8 cellular contexts compared by ENCODE assay signal in genomic region chr1:231528175-231529029, GRCh38. TPM values are rescaled to one million over a fixed set of nuclear protein-coding genes. Genes with fewer than 3 reads are reported as not detected.
DNase-seq lines count a peak whose midpoint lies in the region; ATAC-seq and TF ChIP-seq lines count a peak whose summit lies in the region.

A gene with protein sequence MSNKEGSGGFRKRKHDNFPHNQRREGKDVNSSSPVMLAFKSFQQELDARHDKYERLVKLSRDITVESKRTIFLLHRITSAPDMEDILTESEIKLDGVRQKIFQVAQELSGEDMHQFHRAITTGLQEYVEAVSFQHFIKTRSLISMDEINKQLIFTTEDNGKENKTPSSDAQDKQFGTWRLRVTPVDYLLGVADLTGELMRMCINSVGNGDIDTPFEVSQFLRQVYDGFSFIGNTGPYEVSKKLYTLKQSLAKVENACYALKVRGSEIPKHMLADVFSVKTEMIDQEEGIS (plus strand): TSS chr1:231528669. CDS start chr1:231528811, 142 bp downstream.

- H3K4ac ChIP-seq in IMR-90 (ENCODE audit: low read depth, low read length) = peak within 1 kb of the TSS; percentile 100

- H3K9me2 ChIP-seq in PC-3 (replicated peaks; ENCODE audit: low read length) = no peaks in the 10 kb centered on the region

- peak within 1 kb of the TSS; percentile 100 for H3K23ac ChIP-seq in IMR-90 (ENCODE audit: low read depth, low read length)

- no peaks in the 10 kb centered on the region for H3K9me3 ChIP-seq in IMR-90 (ENCODE audit: control insufficient read depth, insufficient read depth, low read length)
- no peaks in the 10 kb centered on the region for H3K9me3 ChIP-seq in PC-3 (ENCODE audit: low read length)
- H3K9me3 ChIP-seq in mucosa of descending colon = no peaks in the 10 kb centered on the region

- peak within 1 kb of the TSS; percentile 100 for H3K56ac ChIP-seq in IMR-90 (ENCODE audit: extremely low read depth, insufficient read depth, low read length)

- dilution Hi-C loops in IMR-90 (cut with HindIII; ENCODE audit: low sequenced_read_pairs, unreplicated experiment) = no loop called here

- peak within 1 kb of the TSS; percentile 97 for H2AK9ac ChIP-seq in IMR-90 (replicated peaks; ENCODE audit: low read depth, low read length, poor library complexity)

- BruUV-seq in IMR-90 (replicated peaks; lab: Mats Ljungman, UMichigan) = TSS peak; percentile 59
- TSS peak; percentile 67 for BruUV-seq in PC-3 (replicated peaks; lab: Mats Ljungman, UMichigan)

- peak within 1 kb of the TSS; percentile 96 for H2BK5ac ChIP-seq in IMR-90 (ENCODE audit: low read depth, low read length, poor library complexity, severe bottlenecking)

- peak within 1 kb of the TSS; percentile 89 for H3K27ac ChIP-seq in IMR-90 (ENCODE audit: insufficient read depth, low read length)
- H3K27ac ChIP-seq in PC-3 (ENCODE audit: low read length) = peak within 1 kb of the TSS; percentile 71
- peak within 1 kb of the TSS; percentile 76 for H3K27ac ChIP-seq in epithelial cell of prostate

- H4K5ac ChIP-seq in IMR-90 (ENCODE audit: low read depth, low read length) = peak within 1 kb of the TSS; percentile 87

- no peak; the same call in 1 of the 2 replicates for TF ChIP-seq RAD21 in IMR-90 (IDR thresholded peaks at IDR 0.05; ENCODE audit: low read length)

- peak within 1 kb of the TSS; percentile 91 for H3K18ac ChIP-seq in IMR-90 (ENCODE audit: low read depth, low read length)

- WGBS in IMR-90 (ENCODE audit: extremely low coverage in 2 of 2, insufficient read length in 1 of 2), 2 experiments = 0% methylated on average over 9 of the region's 61 CpGs; no CpG with 5 or more reads in 1 of the 2 experiments

- peak within 1 kb of the TSS; percentile 96 for H2BK120ac ChIP-seq in IMR-90 (ENCODE audit: low read depth, low read length)

- H3K14ac ChIP-seq in IMR-90 (replicated peaks; ENCODE audit: low read depth, low read length) = peak within 1 kb of the TSS; percentile 100

- H3K79me2 ChIP-seq in PC-3 (ENCODE audit: low read length) = peaks cover 60% of the 10 kb centered on the region

- H3K4me2 ChIP-seq in IMR-90 (ENCODE audit: low read depth, low read length) (peak within 1 kb of the TSS; percentile 87), PC-3 (ENCODE audit: low read length) (peak within 1 kb of the TSS; percentile 95)

- ATAC-seq in GM21528 (IDR thresholded peaks at IDR 0.05; ENCODE audit: low FRiP score, unreplicated experiment) = peak; percentile 96
- ATAC-seq in IMR-90 (ENCODE audit: low read depth) = peak; percentile 99
- ATAC-seq in PC-3 = peak; percentile 92
- ATAC-seq in mucosa of descending colon = peak; percentile 100

- peak within 1 kb of the TSS; percentile 71 to 100 for H4K8ac ChIP-seq in IMR-90 (ENCODE audit: low read depth in 2 of 2, low read length in 2 of 2)

- H3K79me1 ChIP-seq in IMR-90 (ENCODE audit: low read depth in 1 of 2, low read length in 2 of 2) = peaks cover 6 to 24% of the 10 kb centered on the region in 2 experiments; a peak in 3 of 4 replicates

- H3K9ac ChIP-seq in IMR-90 (ENCODE audit: low read depth, low read length) = peak within 1 kb of the TSS; percentile 95
- peak within 1 kb of the TSS; percentile 96 for H3K9ac ChIP-seq in PC-3 (ENCODE audit: low read length)

- H3K4me3 ChIP-seq in IMR-90 (ENCODE audit: insufficient read depth, low read depth, low read length) (peak within 1 kb of the TSS; percentile 75), PC-3 (ENCODE audit: low read length) (peak within 1 kb of the TSS; percentile 93), mucosa of descending colon (peak within 1 kb of the TSS; percentile 29)

- DNase-seq in DMS 273 (lab: John Stamatoyannopoulos, UW; ENCODE audit: unreplicated experiment) (peak; percentile 99), IMR-90 (peak; percentile 92), PC-3 (peak; percentile 97), activated T-cell treated with anti-CD3 and anti-CD28 coated beads for 48 hours (ENCODE audit: low read depth) (peak; percentile 89), epithelial cell of prostate (ENCODE audit: low read depth, low spot score) (peak; percentile 55), mucosa of descending colon (peak; percentile 93 to 95 (median 95))
- DNase-seq in stimulated activated CD8-positive, alpha-beta memory T cell treated with anti-CD3 and anti-CD28 coated beads, Interleukin-4, amount 100 ng/mL, for 24 hours (ENCODE audit: low read depth) = peak; percentile 87

- TF ChIP-seq CTCF in IMR-90 (conservative IDR thresholded peaks at IDR 0.05; ENCODE audit: low read depth, low read length) (no peak), PC-3 (conservative IDR thresholded peaks at IDR 0.05; ENCODE audit: low read depth, low read length) (no peak), mucosa of descending colon (IDR thresholded peaks at IDR 0.05) (no peak)

- CTCF ChIA-PET in IMR-90 (lab: Yijun Ruan, JAX) = no interaction called here
- CTCF ChIA-PET in PC-3 (lab: Charles Lee) = no interaction called here

- H2AFZ ChIP-seq in IMR-90 (replicated peaks; ENCODE audit: low read length, poor library complexity) = peak within 1 kb of the TSS; percentile 99
- peak within 1 kb of the TSS; percentile 84 for H2AFZ ChIP-seq in PC-3 (ENCODE audit: low read length)

- peaks cover 4% of the 10 kb centered on the region for H3K36me3 ChIP-seq in IMR-90 (ENCODE audit: control insufficient read depth, insufficient read depth, low read length)
- no peaks in the 10 kb centered on the region for H3K36me3 ChIP-seq in PC-3 (ENCODE audit: low read depth, low read length)
- H3K36me3 ChIP-seq in mucosa of descending colon (ENCODE audit: low read depth) = peaks cover 5% of the 10 kb centered on the region

- peak within 1 kb of the TSS; percentile 99 for H2BK15ac ChIP-seq in IMR-90 (ENCODE audit: low read depth, low read length)

- H2AK5ac ChIP-seq in IMR-90 (ENCODE audit: low read depth, low read length) = peak within 1 kb of the TSS; percentile 89

- H3K4me1 ChIP-seq in IMR-90 (ENCODE audit: control insufficient read depth, insufficient read depth, low read length) (peaks cover 5% of the 10 kb centered on the region), PC-3 (ENCODE audit: insufficient read depth, low read length) (peaks cover 21% of the 10 kb centered on the region), mucosa of descending colon (ENCODE audit: low read depth) (peaks cover 28% of the 10 kb centered on the region)

- intact Hi-C loops in IMR-90 (cut with micrococcal nuclease) (loop anchor here (1.0 to 2.0 kb wide), 2 partner anchors 106 to 170 kb away; partner anchors contain the start of gene EGLN1), PC-3 (cut with micrococcal nuclease) (loop anchor here (1.0 kb wide), 1 partner anchor 106 kb away; the partner anchor contains the start of gene EGLN1), mucosa of descending colon (cut with DNase I, micrococcal nuclease) (loop anchor here (5.0 to 10.0 kb wide), 2 partner anchors 104 to 106 kb away; partner anchors contain the start of gene EGLN1 (in 2 of the 2))

- H4K20me1 ChIP-seq in IMR-90 (ENCODE audit: insufficient read depth, low read length) = no peaks in the 10 kb centered on the region
- H4K20me1 ChIP-seq in PC-3 (ENCODE audit: low read length) = no peaks in the 10 kb centered on the region

- H3K27me3 ChIP-seq in IMR-90 (ENCODE audit: control insufficient read depth, insufficient read depth, low read length) = no peaks in the 10 kb centered on the region
- H3K27me3 ChIP-seq in PC-3 (ENCODE audit: low read length) = no peaks in the 10 kb centered on the region

- peak within 1 kb of the TSS; percentile 89; the same call in 1 of the 2 replicates for H2BK20ac ChIP-seq in IMR-90 (ENCODE audit: low read depth, low read length)

- H3K9me1 ChIP-seq in IMR-90 (ENCODE audit: insufficient read depth, low read length) = peaks cover 5% of the 10 kb centered on the region; the same call in 1 of the 2 replicates

- H4K91ac ChIP-seq in IMR-90 (ENCODE audit: insufficient read depth, low read depth, low read length) = peak within 1 kb of the TSS; percentile 100

- TF ChIP-seq POLR2A in IMR-90 (IDR thresholded peaks at IDR 0.05; ENCODE audit: low read depth, low read length) = peak; percentile 81

- in situ Hi-C loops in IMR-90 (cut with MboI; ENCODE audit: low sequenced_read_pairs) = no loop called here

- POLR2A ChIA-PET in IMR-90 (lab: Charles Lee; ENCODE audit: unreplicated experiment) (no interaction called here), PC-3 (lab: Charles Lee; ENCODE audit: unreplicated experiment) (interaction anchor here (0.6 kb wide), 1 partner anchor 83 kb away, joined by 3 read pairs; no protein-coding TSS in a partner anchor)

- H3F3A ChIP-seq in PC-3 (ENCODE audit: low read length, unreplicated experiment) = no peaks in the 10 kb centered on the region

TF ChIP-seq in IMR-90, 13 proteins besides CTCF, POLR2A, EP300 and RAD21 (continues in another document):
- no peak for TF ChIP-seq FOS (IDR thresholded peaks at IDR 0.05; ENCODE audit: low read depth, low read length)
- no peak for TF ChIP-seq NFE2L2 (IDR thresholded peaks at IDR 0.05; ENCODE audit: low read depth, low read length)
- TF ChIP-seq, protein P1, sequence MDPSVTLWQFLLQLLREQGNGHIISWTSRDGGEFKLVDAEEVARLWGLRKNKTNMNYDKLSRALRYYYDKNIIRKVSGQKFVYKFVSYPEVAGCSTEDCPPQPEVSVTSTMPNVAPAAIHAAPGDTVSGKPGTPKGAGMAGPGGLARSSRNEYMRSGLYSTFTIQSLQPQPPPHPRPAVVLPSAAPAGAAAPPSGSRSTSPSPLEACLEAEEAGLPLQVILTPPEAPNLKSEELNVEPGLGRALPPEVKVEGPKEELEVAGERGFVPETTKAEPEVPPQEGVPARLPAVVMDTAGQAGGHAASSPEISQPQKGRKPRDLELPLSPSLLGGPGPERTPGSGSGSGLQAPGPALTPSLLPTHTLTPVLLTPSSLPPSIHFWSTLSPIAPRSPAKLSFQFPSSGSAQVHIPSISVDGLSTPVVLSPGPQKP (IDR thresholded peaks at IDR 0.05; ENCODE audit: borderline replicate concordance, low read depth, low read length) = no peak
- peak; percentile 68 for TF ChIP-seq USF2 (IDR thresholded peaks at IDR 0.05; ENCODE audit: low read depth, low read length)
- no peak for TF ChIP-seq BHLHE40 (IDR thresholded peaks at IDR 0.05; ENCODE audit: low read depth, low read length)
- TF ChIP-seq MXI1 (IDR thresholded peaks at IDR 0.05; ENCODE audit: borderline replicate concordance, low read depth, low read length) = peak; percentile 82; the same call in 1 of the 2 replicates
- no peak for TF ChIP-seq MAFK (IDR thresholded peaks at IDR 0.05; ENCODE audit: low read depth, low read length)

RNA-seq across cellular contexts. Expression of the gene that starts here (rescaled TPM):
- total RNA-seq in IMR-90 (2012; rRNA removed) = 60.6 and 61.4 TPM in 2 replicates
- 14.7 and 19.6 TPM in 2 replicates for polyA plus RNA-seq in IMR-90 (2012; rRNA removed)
- polyA plus RNA-seq in IMR-90 (2012; cell fraction: cytosol; rRNA removed) = 2.8 and 6.8 TPM in 2 replicates
- polyA plus RNA-seq in IMR-90 (2012; cell fraction: nucleus; rRNA removed; ENCODE audit: low replicate concordance) = 3.2 and 16.4 TPM in 2 replicates
- 30.5 and 33.1 TPM in 2 replicates for total RNA-seq in PC-3 (2014; rRNA removed)
- 10 to 100 TPM; 22.0 to 33.2 (median 31.4) TPM for total RNA-seq in mucosa of descending colon

Comparison
In these comparisons a context has a peak if more than half of its experiments do, and no peak if none do; other contexts are left out.
1. Peak in every context shown above with its lines: DNase-seq, ATAC-seq, H3K4me3 ChIP-seq and H3K27ac ChIP-seq.
2. H3K4me3 ChIP-seq: peak in every context shown above with its lines; median percentile 93 in PC-3; 75 in IMR-90; 29 in mucosa of descending colon.